16 cellular contexts compared by ENCODE assay signal in the genomic region with DNA sequence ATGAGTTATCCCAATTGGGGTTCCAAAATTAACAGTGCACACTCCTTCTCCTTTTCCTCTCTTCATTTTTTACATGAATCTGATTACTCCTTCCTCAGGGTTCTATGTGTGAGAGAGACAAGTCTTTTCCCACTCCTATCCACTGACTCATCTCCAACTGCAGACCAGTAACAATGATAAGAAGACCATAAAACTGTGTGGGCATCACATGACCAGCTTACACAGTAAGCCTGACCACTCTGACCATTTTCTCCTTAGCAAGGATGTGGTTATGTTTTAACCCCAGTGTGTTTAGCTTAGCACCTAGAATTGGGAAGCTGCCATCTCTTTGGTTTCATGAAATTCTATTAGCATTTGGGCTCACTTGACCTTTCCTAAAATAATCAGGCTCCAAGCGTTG.
DNase-seq lines count a peak whose midpoint lies in the region; ATAC-seq and TF ChIP-seq lines count a peak whose summit lies in the region.
"Had no signal": no experiment of that assay in that cellular context is flagged by ENCODE, and none has a peak within 500 bp of the region (broad histone marks: within the 10 kb centered on the region; RNA-seq: fewer than 3 reads in every experiment).

No MANE protein-coding gene starts in this region.

- H4K8ac ChIP-seq in mesenchymal stem cell (ENCODE audit: low read length), result no peak overlapping the region

- no peak overlapping the region for H3K4me3 ChIP-seq in choroid plexus epithelial cell (ENCODE audit: low read depth, low read length)
- no peak overlapping the region for H3K4me3 ChIP-seq in mesenchymal stem cell (ENCODE audit: insufficient read depth in 1 of 2, low read depth in 1 of 2, low read length in 2 of 2)
- H3K4me3 ChIP-seq in gastrocnemius medialis, result no peak overlapping the region
- H3K4me3 ChIP-seq in A673 (ENCODE audit: low read depth, low read length, poor library complexity, severe bottlenecking), result no peak overlapping the region
- H3K4me3 ChIP-seq: BLaER1, esophagus squamous epithelium had no signal

- no TSS peak for BruUV-seq in A673 (replicated peaks; lab: Mats Ljungman, UMichigan)

- in situ Hi-C loops in gastrocnemius medialis (cut with MboI; ENCODE audit: low sequenced_read_pairs in 4 of 4), result no loop called here

- no peak overlapping the region for H3K23ac ChIP-seq in mesenchymal stem cell (ENCODE audit: low read length in 2 of 2)

- H3K27ac ChIP-seq in mesenchymal stem cell (ENCODE audit: low read length, poor library complexity, severe bottlenecking) (peak overlapping the region; percentile 91), gastrocnemius medialis (no peak overlapping the region), A673 (ENCODE audit: low read depth, low read length, poor library complexity, severe bottlenecking) (no peak overlapping the region)
- H3K27ac ChIP-seq: BLaER1, esophagus squamous epithelium had no signal

- H3K4ac ChIP-seq in mesenchymal stem cell (ENCODE audit: low read depth in 1 of 2, low read length in 2 of 2), result no peak overlapping the region

- H3K36me3 ChIP-seq in mesenchymal stem cell (ENCODE audit: control insufficient read depth in 1 of 2, insufficient read depth in 2 of 2, low read depth in 1 of 2, low read length in 2 of 2) (no peaks in the 10 kb centered on the region), gastrocnemius medialis (no peaks in the 10 kb centered on the region), A673 (ENCODE audit: insufficient read depth, low read length, poor library complexity, severe bottlenecking) (no peaks in the 10 kb centered on the region)
- H3K36me3 ChIP-seq: BLaER1, esophagus squamous epithelium had no signal

- CTCF ChIA-PET in A673 (lab: Charles Lee), result no interaction called here

- no peak overlapping the region for H2BK15ac ChIP-seq in mesenchymal stem cell (ENCODE audit: low read depth, poor library complexity, severe bottlenecking)

- H4K91ac ChIP-seq in mesenchymal stem cell (ENCODE audit: low read length), result no peak overlapping the region

- no peak overlapping the region for H3K9ac ChIP-seq in mesenchymal stem cell (ENCODE audit: low read length)
- H3K9ac ChIP-seq: BLaER1 had no signal

- no peak overlapping the region for H2BK12ac ChIP-seq in mesenchymal stem cell (ENCODE audit: low read length in 2 of 2)

- WGBS in mesenchymal stem cell, result 3% methylated on average over 1 of the region's 1 CpG

- H2AK5ac ChIP-seq in mesenchymal stem cell (ENCODE audit: low read length, severe bottlenecking), result no peak overlapping the region

- H3K9me3 ChIP-seq in mesenchymal stem cell (ENCODE audit: control insufficient read depth, low read length) (no peaks in the 10 kb centered on the region), gastrocnemius medialis (no peaks in the 10 kb centered on the region), A673 (ENCODE audit: low read depth, low read length, poor library complexity, severe bottlenecking) (no peaks in the 10 kb centered on the region)
- H3K9me3 ChIP-seq: BLaER1, esophagus squamous epithelium had no signal

- TF ChIP-seq CTCF in choroid plexus epithelial cell (conservative IDR thresholded peaks at IDR 0.05; ENCODE audit: low read depth, low read length) (no peak), gastrocnemius medialis (IDR thresholded peaks at IDR 0.05 in 4 of 5, conservative IDR thresholded peaks at IDR 0.05 in 1 of 5) (no peak), A673 (conservative IDR thresholded peaks at IDR 0.05; ENCODE audit: low read depth, low read length) (no peak), GM20000 (IDR thresholded peaks at IDR 0.05; ENCODE audit: extremely low read depth, missing control alignments) (no peak)

- no peak overlapping the region for H2BK120ac ChIP-seq in mesenchymal stem cell (ENCODE audit: low read depth, low read length)

- H3K79me1 ChIP-seq in mesenchymal stem cell (replicated peaks; ENCODE audit: low read length, poor library complexity, severe bottlenecking), result no peaks in the 10 kb centered on the region

- ATAC-seq in gastrocnemius medialis (no peak), HG02610 (IDR thresholded peaks at IDR 0.05; ENCODE audit: unreplicated experiment) (no peak)
- ATAC-seq: WTC11 had no signal

- intact Hi-C loops in gastrocnemius medialis (cut with DNase I; ENCODE audit: low total_unique reads) (no loop called here), A673 (cut with micrococcal nuclease; ENCODE audit: unreplicated experiment) (loop anchor here (5.0 to 10.0 kb wide), 3 partner anchors 368 to 675 kb away; a partner anchor contains a TSS)

- POLR2A ChIA-PET in A673 (lab: Charles Lee; ENCODE audit: low non-redundant PET), result no interaction called here

- no peak overlapping the region for H3K14ac ChIP-seq in mesenchymal stem cell (ENCODE audit: low read length in 2 of 2)

- H3K4me1 ChIP-seq in mesenchymal stem cell (ENCODE audit: control insufficient read depth, insufficient read depth, low read depth, low read length) (no peaks in the 10 kb centered on the region), gastrocnemius medialis (no peaks in the 10 kb centered on the region), A673 (ENCODE audit: insufficient read depth, low read length, poor library complexity, severe bottlenecking) (no peaks in the 10 kb centered on the region)
- H3K4me1 ChIP-seq: BLaER1, esophagus squamous epithelium had no signal

- DNase-seq in DMS53 (lab: John Stamatoyannopoulos, UW) (peak; percentile 70), M059J (ENCODE audit: low read depth) (peak; percentile 92), choroid plexus epithelial cell (ENCODE audit: low read depth) (peak; percentile 97), mesenchymal stem cell (peak; percentile 94), gastrocnemius medialis (no peak), A673 (ENCODE audit: low spot score) (no peak), GM20000 (ENCODE audit: low spot score) (no peak)
- DNase-seq: cerebellar nuclear complex; esophagus squamous epithelium; NCI-H187 treated with DMSO at 0.1 percent for 48 hours; NK-92 treated with Interleukin-12 subunit alpha and Interleukin-12 subunit beta, amount 100 ng/mL, for 24 hours; retina; stimulated activated naive CD4-positive, alpha-beta T cell had no signal

- no peak overlapping the region for H2BK5ac ChIP-seq in mesenchymal stem cell (ENCODE audit: low read depth, low read length, poor library complexity, severe bottlenecking)

- H3K27me3 ChIP-seq in mesenchymal stem cell (ENCODE audit: control insufficient read depth in 1 of 2, insufficient read depth in 1 of 2, low read length in 2 of 2) (no peaks in the 10 kb centered on the region), gastrocnemius medialis (no peaks in the 10 kb centered on the region), A673 (replicated peaks; ENCODE audit: insufficient read depth, low read depth, low read length, poor library complexity) (peaks cover 4% of the 10 kb centered on the region)
- H3K27me3 ChIP-seq: BLaER1, esophagus squamous epithelium had no signal

- H3K4me2 ChIP-seq in mesenchymal stem cell (ENCODE audit: low read length, poor library complexity, severe bottlenecking), result no peak overlapping the region
- H3K4me2 ChIP-seq: BLaER1 had no signal

- TF ChIP-seq POLR2A in gastrocnemius medialis (IDR thresholded peaks at IDR 0.05), result no peak

- no peak overlapping the region for H2AFZ ChIP-seq in mesenchymal stem cell (ENCODE audit: low read depth, low read length)

- no peak overlapping the region for H3K18ac ChIP-seq in mesenchymal stem cell (ENCODE audit: low read depth in 1 of 2, low read length in 2 of 2)

Comparison
In these comparisons a context has a peak if more than half of its experiments do, and no peak if none do; other contexts are left out.
1. DNase-seq: peak in DMS53 (single experiment), M059J (single experiment), choroid plexus epithelial cell (single experiment) and mesenchymal stem cell (single experiment); none in gastrocnemius medialis (0 of 2), A673 (single experiment) and GM20000 (single experiment).